ENCODE assay signal across 8 cellular contexts in genomic region chr13:41059466-41059865, GRCh38. TPM values are rescaled to one million over a fixed set of nuclear protein-coding genes. Genes with fewer than 3 reads are reported as not detected.
DNase-seq lines count a peak whose midpoint lies in the region; ATAC-seq and TF ChIP-seq lines count a peak whose summit lies in the region.

No MANE protein-coding gene starts in this region.

- H3K4me1 ChIP-seq in GM23248 (ENCODE audit: insufficient read depth) (peaks cover 46% of the 10 kb centered on the region), OCI-LY1 (ENCODE audit: insufficient read depth, low read length, severe bottlenecking) (peaks cover 66% of the 10 kb centered on the region)

- peaks cover 76% of the 10 kb centered on the region for H3K79me2 ChIP-seq in GM23248 (ENCODE audit: insufficient read depth)
- H3K79me2 ChIP-seq in OCI-LY1 (ENCODE audit: insufficient read depth, low read length): peaks cover 28% of the 10 kb centered on the region; the same call in 1 of the 2 replicates

- peak overlapping the region; percentile 98 for H3K4me3 ChIP-seq in GM23248
- peak overlapping the region; percentile 79 for H3K4me3 ChIP-seq in OCI-LY1 (ENCODE audit: low read depth, low read length, poor library complexity, severe bottlenecking)

- peak overlapping the region; percentile 99 to 100 for H3K4me3 Mint-ChIP-seq in effector memory CD8-positive, alpha-beta T cell
- peak overlapping the region; percentile 98 for H3K4me3 Mint-ChIP-seq in neural crest cell

- H3K9me3 Mint-ChIP-seq in effector memory CD8-positive, alpha-beta T cell: no peaks in the 10 kb centered on the region
- no peaks in the 10 kb centered on the region for H3K9me3 Mint-ChIP-seq in neural crest cell

- in situ Hi-C loops in GM23248 (cut with MboI): no loop called here

- no peaks in the 10 kb centered on the region for H3K27me3 ChIP-seq in GM23248 (replicated peaks; ENCODE audit: insufficient read depth)
- no peaks in the 10 kb centered on the region for H3K27me3 ChIP-seq in OCI-LY1 (ENCODE audit: insufficient read depth, low read length)

- H3K4me2 ChIP-seq in GM23248 (ENCODE audit: unreplicated experiment) (peak overlapping the region; percentile 91), OCI-LY1 (ENCODE audit: low read length) (peak overlapping the region; percentile 73)

- peak; percentile 63 for DNase-seq in GM23248
- DNase-seq in effector memory CD8-positive, alpha-beta T cell: no peak
- no peak for DNase-seq in neural crest cell (ENCODE audit: low read depth, low spot score)
- DNase-seq in NCI-H2029 (lab: John Stamatoyannopoulos, UW): no peak
- no peak for DNase-seq in 8988T
- no peak for DNase-seq in DMS53 (lab: John Stamatoyannopoulos, UW)

- peaks cover 47% of the 10 kb centered on the region for H3F3A ChIP-seq in GM23248 (ENCODE audit: insufficient read depth)
- no peaks in the 10 kb centered on the region for H3F3A ChIP-seq in OCI-LY1 (ENCODE audit: insufficient read depth, low read length)

- H2AFZ ChIP-seq in GM23248 (peak overlapping the region; percentile 79), OCI-LY1 (ENCODE audit: low read length) (no peak overlapping the region)

- H3K9me2 ChIP-seq in GM23248 (ENCODE audit: insufficient read depth) (no peaks in the 10 kb centered on the region), OCI-LY1 (ENCODE audit: low read depth, low read length) (no peaks in the 10 kb centered on the region)

- peak overlapping the region; percentile 100 for H3K27ac ChIP-seq in GM23248
- H3K27ac ChIP-seq in OCI-LY1 (ENCODE audit: low read depth, low read length, poor library complexity, severe bottlenecking): peak overlapping the region; percentile 90

- peaks cover 32% of the 10 kb centered on the region for H3K36me3 Mint-ChIP-seq in effector memory CD8-positive, alpha-beta T cell (ENCODE audit: insufficient read depth)
- no peaks in the 10 kb centered on the region for H3K36me3 Mint-ChIP-seq in neural crest cell (ENCODE audit: low read depth)

- H3K27me3 Mint-ChIP-seq in effector memory CD8-positive, alpha-beta T cell: no peaks in the 10 kb centered on the region
- peaks cover 14% of the 10 kb centered on the region for H3K27me3 Mint-ChIP-seq in neural crest cell (ENCODE audit: low read depth)

- H3K27ac Mint-ChIP-seq in effector memory CD8-positive, alpha-beta T cell: peak overlapping the region; percentile 99 to 100
- peak overlapping the region; percentile 94 for H3K27ac Mint-ChIP-seq in neural crest cell (ENCODE audit: unreplicated experiment)

- peaks cover 35 to 50% of the 10 kb centered on the region in 2 donors for H3K4me1 Mint-ChIP-seq in effector memory CD8-positive, alpha-beta T cell (ENCODE audit: low read depth in 2 of 2)
- H3K4me1 Mint-ChIP-seq in neural crest cell: peaks cover 51% of the 10 kb centered on the region

- no peak for TF ChIP-seq CTCF in OCI-LY1 (IDR thresholded peaks at IDR 0.05; ENCODE audit: low read length)
- TF ChIP-seq CTCF in neural crest cell (conservative IDR thresholded peaks at IDR 0.05): no peak

- H3K9me3 ChIP-seq in GM23248 (ENCODE audit: low read depth): no peaks in the 10 kb centered on the region
- H3K9me3 ChIP-seq in OCI-LY1 (ENCODE audit: low read length): no peaks in the 10 kb centered on the region

- no peak for ATAC-seq in effector memory CD8-positive, alpha-beta T cell (replicated peaks)
- ATAC-seq in HG02885 (IDR thresholded peaks at IDR 0.05; ENCODE audit: poor library complexity, unreplicated experiment): no peak

- H3K36me3 ChIP-seq in GM23248 (ENCODE audit: low read depth) (0 out of 2 replicates have a peak, but pooled peaks cover 2% of the 10 kb centered on the region), OCI-LY1 (ENCODE audit: insufficient read depth, low read length) (peaks cover 6% of the 10 kb centered on the region; the same call in 1 of the 2 replicates)

- H3K9ac ChIP-seq in GM23248: peak overlapping the region; percentile 100
- H3K9ac ChIP-seq in OCI-LY1 (ENCODE audit: low read length): peak overlapping the region; percentile 92

- H4K20me1 ChIP-seq in GM23248 (ENCODE audit: insufficient read depth): peaks cover 8% of the 10 kb centered on the region; the same call in 1 of the 2 replicates
- H4K20me1 ChIP-seq in OCI-LY1 (ENCODE audit: insufficient read depth, low read length): no peaks in the 10 kb centered on the region

- WGBS in GM23248 (ENCODE audit: low coverage in 1 of 2, low lambda C conversion rate in 2 of 2, missing lambda C conversion rate in 2 of 2), 2 experiments: 1 to 4% methylated on average over 6 of the region's 6 CpGs

RNA-seq across cellular contexts. Expression of gene WBP4, which starts 1.8 kb away (rescaled TPM):
- total RNA-seq in GM23248 (2014; rRNA removed; shearing (Covaris generic)): 7.5 and 11.8 TPM in 2 replicates
- 13.4 and 14.0 TPM in 2 replicates for polyA plus RNA-seq in GM23248 (2016; fragmentation: Nextera tagmentation; extraction: Ambion mirVana)
- 8.3 and 8.7 TPM in 2 replicates for total RNA-seq in neural crest cell

RNA-seq across cellular contexts. Expression of gene ELF1, which starts 40.4 kb away (rescaled TPM):
- 36.1 and 43.8 TPM in 2 replicates for total RNA-seq in GM23248 (2014; rRNA removed; shearing (Covaris generic))
- polyA plus RNA-seq in GM23248 (2016; fragmentation: Nextera tagmentation; extraction: Ambion mirVana): 39.9 and 42.7 TPM in 2 replicates
- total RNA-seq in neural crest cell: 18.0 and 19.2 TPM in 2 replicates
